In genomic region chr20:34704177-34705007, GRCh38 we compare ENCODE assay signal across 1 cellular context.
TF ChIP-seq lines count a peak whose summit lies in the region.

A gene with protein sequence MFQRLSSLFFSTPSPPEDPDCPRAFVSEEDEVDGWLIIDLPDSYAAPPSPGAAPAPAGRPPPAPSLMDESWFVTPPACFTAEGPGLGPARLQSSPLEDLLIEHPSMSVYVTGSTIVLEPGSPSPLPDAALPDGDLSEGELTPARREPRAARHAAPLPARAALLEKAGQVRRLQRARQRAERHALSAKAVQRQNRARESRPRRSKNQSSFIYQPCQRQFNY (plus strand): TSS chr20:34704344. CDS start chr20:34708740, 4,396 bp downstream.

TF ChIP-seq in HepG2, 621 proteins besides CTCF, POLR2A, EP300 and RAD21 (continued from another document and continues in another):
- no peak; the same call in 1 of the 2 replicates for TF ChIP-seq ZNF710 (CRISPR knock-in tag; IDR thresholded peaks at IDR 0.05; ENCODE audit: borderline replicate concordance)
- peak; percentile 15; the same call in 1 of the 2 replicates for TF ChIP-seq KMT2A (CRISPR knock-in tag; IDR thresholded peaks at IDR 0.05)
- no peak for TF ChIP-seq KIAA2018 (CRISPR knock-in tag; IDR thresholded peaks at IDR 0.05; ENCODE audit: borderline replicate concordance)
- TF ChIP-seq ZNF460 (CRISPR knock-in tag; IDR thresholded peaks at IDR 0.05; ENCODE audit: borderline replicate concordance) = no peak
- TF ChIP-seq ZNF674 (CRISPR knock-in tag; IDR thresholded peaks at IDR 0.05; ENCODE audit: low read depth) = peak; percentile 82; the same call in 1 of the 2 replicates
- no peak for TF ChIP-seq DNMT3B (CRISPR knock-in tag; conservative IDR thresholded peaks at IDR 0.05)
- TF ChIP-seq SALL1 (CRISPR knock-in tag; IDR thresholded peaks at IDR 0.05) = peak; percentile 81
- TF ChIP-seq CREB3 (CRISPR knock-in tag; IDR thresholded peaks at IDR 0.05) = no peak
- no peak for TF ChIP-seq ZMYM2 (CRISPR knock-in tag; IDR thresholded peaks at IDR 0.05)
- peak; percentile 83; the same call in 1 of the 2 replicates for TF ChIP-seq ZNF441 (CRISPR knock-in tag; IDR thresholded peaks at IDR 0.05; ENCODE audit: borderline replicate concordance)
- 0 out of 2 replicates have a peak, but pooled peaks have one; percentile 21 for TF ChIP-seq SOX5 (CRISPR knock-in tag; IDR thresholded peaks at IDR 0.05; ENCODE audit: borderline replicate concordance)
- TF ChIP-seq ZNF225 (CRISPR knock-in tag; IDR thresholded peaks at IDR 0.05) = 0 out of 2 replicates have a peak, but pooled peaks have one; percentile 29
- peak; percentile 25; the same call in 1 of the 2 replicates for TF ChIP-seq FOXA3 (CRISPR knock-in tag; IDR thresholded peaks at IDR 0.05)
- TF ChIP-seq ONECUT2 (CRISPR knock-in tag; IDR thresholded peaks at IDR 0.05) = no peak
- TF ChIP-seq, protein P1, sequence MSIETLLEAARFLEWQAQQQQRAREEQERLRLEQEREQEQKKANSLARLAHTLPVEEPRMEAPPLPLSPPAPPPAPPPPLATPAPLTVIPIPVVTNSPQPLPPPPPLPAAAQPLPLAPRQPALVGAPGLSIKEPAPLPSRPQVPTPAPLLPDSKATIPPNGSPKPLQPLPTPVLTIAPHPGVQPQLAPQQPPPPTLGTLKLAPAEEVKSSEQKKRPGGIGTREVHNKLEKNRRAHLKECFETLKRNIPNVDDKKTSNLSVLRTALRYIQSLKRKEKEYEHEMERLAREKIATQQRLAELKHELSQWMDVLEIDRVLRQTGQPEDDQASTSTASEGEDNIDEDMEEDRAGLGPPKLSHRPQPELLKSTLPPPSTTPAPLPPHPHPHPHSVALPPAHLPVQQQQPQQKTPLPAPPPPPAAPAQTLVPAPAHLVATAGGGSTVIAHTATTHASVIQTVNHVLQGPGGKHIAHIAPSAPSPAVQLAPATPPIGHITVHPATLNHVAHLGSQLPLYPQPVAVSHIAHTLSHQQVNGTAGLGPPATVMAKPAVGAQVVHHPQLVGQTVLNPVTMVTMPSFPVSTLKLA (IDR thresholded peaks at IDR 0.05) = no peak
- TF ChIP-seq SNAI1 (CRISPR knock-in tag; IDR thresholded peaks at IDR 0.05; ENCODE audit: borderline replicate concordance) = 0 out of 2 replicates have a peak, but pooled peaks have one; percentile 20
- no peak for TF ChIP-seq BCL3 (CRISPR knock-in tag; IDR thresholded peaks at IDR 0.05)
- TF ChIP-seq HIC2 (CRISPR knock-in tag; IDR thresholded peaks at IDR 0.05; ENCODE audit: low read depth) = no peak
- TF ChIP-seq NFKBIZ (CRISPR knock-in tag; IDR thresholded peaks at IDR 0.05) = peak; percentile 82; the same call in 1 of the 2 replicates
- TF ChIP-seq SNRNP70 (IDR thresholded peaks at IDR 0.05; ENCODE audit: low read depth, low read length) = no peak
- TF ChIP-seq, protein P2, sequence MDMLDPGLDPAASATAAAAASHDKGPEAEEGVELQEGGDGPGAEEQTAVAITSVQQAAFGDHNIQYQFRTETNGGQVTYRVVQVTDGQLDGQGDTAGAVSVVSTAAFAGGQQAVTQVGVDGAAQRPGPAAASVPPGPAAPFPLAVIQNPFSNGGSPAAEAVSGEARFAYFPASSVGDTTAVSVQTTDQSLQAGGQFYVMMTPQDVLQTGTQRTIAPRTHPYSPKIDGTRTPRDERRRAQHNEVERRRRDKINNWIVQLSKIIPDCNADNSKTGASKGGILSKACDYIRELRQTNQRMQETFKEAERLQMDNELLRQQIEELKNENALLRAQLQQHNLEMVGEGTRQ (IDR thresholded peaks at IDR 0.05; ENCODE audit: low read depth, low read length) = no peak
- TF ChIP-seq, protein P2 (CRISPR knock-in tag; IDR thresholded peaks at IDR 0.05; ENCODE audit: borderline replicate concordance) = no peak
- no peak for TF ChIP-seq ZNF383 (CRISPR knock-in tag; IDR thresholded peaks at IDR 0.05; ENCODE audit: borderline replicate concordance)
- TF ChIP-seq FOXK1 (CRISPR knock-in tag; IDR thresholded peaks at IDR 0.05; ENCODE audit: borderline replicate concordance, low read depth) = no peak; the same call in 1 of the 2 replicates
- no peak for TF ChIP-seq ZBTB34 (CRISPR knock-in tag; IDR thresholded peaks at IDR 0.05)
- no peak for TF ChIP-seq ZNF143 (CRISPR knock-in tag; IDR thresholded peaks at IDR 0.05)
- no peak for TF ChIP-seq ZMAT5 (CRISPR knock-in tag; IDR thresholded peaks at IDR 0.05; ENCODE audit: borderline replicate concordance, low read depth)
- TF ChIP-seq, protein P3, sequence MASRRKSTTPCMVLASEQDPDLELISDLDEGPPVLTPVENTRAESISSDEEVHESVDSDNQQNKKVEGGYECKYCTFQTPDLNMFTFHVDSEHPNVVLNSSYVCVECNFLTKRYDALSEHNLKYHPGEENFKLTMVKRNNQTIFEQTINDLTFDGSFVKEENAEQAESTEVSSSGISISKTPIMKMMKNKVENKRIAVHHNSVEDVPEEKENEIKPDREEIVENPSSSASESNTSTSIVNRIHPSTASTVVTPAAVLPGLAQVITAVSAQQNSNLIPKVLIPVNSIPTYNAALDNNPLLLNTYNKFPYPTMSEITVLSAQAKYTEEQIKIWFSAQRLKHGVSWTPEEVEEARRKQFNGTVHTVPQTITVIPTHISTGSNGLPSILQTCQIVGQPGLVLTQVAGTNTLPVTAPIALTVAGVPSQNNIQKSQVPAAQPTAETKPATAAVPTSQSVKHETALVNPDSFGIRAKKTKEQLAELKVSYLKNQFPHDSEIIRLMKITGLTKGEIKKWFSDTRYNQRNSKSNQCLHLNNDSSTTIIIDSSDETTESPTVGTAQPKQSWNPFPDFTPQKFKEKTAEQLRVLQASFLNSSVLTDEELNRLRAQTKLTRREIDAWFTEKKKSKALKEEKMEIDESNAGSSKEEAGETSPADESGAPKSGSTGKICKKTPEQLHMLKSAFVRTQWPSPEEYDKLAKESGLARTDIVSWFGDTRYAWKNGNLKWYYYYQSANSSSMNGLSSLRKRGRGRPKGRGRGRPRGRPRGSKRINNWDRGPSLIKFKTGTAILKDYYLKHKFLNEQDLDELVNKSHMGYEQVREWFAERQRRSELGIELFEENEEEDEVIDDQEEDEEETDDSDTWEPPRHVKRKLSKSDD (CRISPR knock-in tag; IDR thresholded peaks at IDR 0.05; ENCODE audit: low read depth) = peak; percentile 67
- TF ChIP-seq ZNF792 (CRISPR knock-in tag; IDR thresholded peaks at IDR 0.05) = peak; percentile 27
- TF ChIP-seq ZNF572 (CRISPR knock-in tag; IDR thresholded peaks at IDR 0.05) = peak; percentile 95
- TF ChIP-seq KDM3A (CRISPR knock-in tag; IDR thresholded peaks at IDR 0.05; ENCODE audit: low read depth) = no peak
